29 cellular contexts compared by ENCODE assay signal in the genomic region with DNA sequence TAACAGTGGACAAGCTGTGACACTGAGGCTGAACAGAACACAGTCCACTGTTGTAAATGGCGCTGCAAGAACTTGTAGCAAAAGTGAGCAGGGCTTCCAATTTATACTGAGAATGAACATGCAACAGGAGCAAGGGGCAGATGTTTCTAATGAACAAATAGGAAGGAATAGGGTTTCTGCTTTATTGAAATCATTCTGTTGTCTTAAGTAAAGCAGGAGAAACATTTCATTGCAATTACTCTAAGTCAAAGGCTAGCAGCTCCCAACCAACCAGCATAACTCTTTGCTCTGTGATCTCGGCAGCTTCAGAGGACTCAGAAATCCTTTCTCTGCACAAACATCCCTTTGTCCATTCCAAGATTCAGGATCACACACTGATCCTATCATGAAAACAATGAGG.
"Had no signal": no experiment of that assay in that cellular context is flagged by ENCODE, and none has a peak within 500 bp of the region (broad histone marks: within the 10 kb centered on the region; RNA-seq: fewer than 3 reads in every experiment).

No MANE protein-coding gene starts in this region.

- H3K27ac Mint-ChIP-seq: activated CD4-positive, alpha-beta memory T cell treated with anti-CD3 and anti-CD28 coated beads, Interleukin-2, amount 10 ng/mL, durations not matched to agents 7 days and 5 days; activated CD4-positive, alpha-beta T cell treated with anti-CD3 and anti-CD28 coated beads, Interleukin-2, amount 10 ng/mL, durations not matched to agents 7 days and 5 days; activated naive CD8-positive, alpha-beta T cell; activated T-cell treated with anti-CD3 and anti-CD28 coated beads, Interleukin-2, amount 50 U/mL, for 24 hours; activated T-cell treated with anti-CD3 and anti-CD28 coated beads, Interleukin-2, amount 50 U/mL, for 72 hours; endodermal cell had no signal

- ATAC-seq: activated T-cell treated with anti-CD3 and anti-CD28 coated beads, Interleukin-2, amount 50 U/mL, for 72 hours; body of pancreas; esophagus mucosa; gastroesophageal sphincter had no signal

- H3K27me3 ChIP-seq: adrenal gland, body of pancreas had no signal

- H3K27me3 Mint-ChIP-seq: activated CD4-positive, alpha-beta T cell treated with anti-CD3 and anti-CD28 coated beads, Interleukin-2, amount 10 ng/mL, durations not matched to agents 7 days and 5 days; activated naive CD8-positive, alpha-beta T cell; activated T-cell treated with anti-CD3 and anti-CD28 coated beads, Interleukin-2, amount 50 U/mL, for 24 hours had no signal

- H3K4me1 ChIP-seq: adrenal gland had no signal

- H3K36me3 ChIP-seq: adrenal gland, gastroesophageal sphincter had no signal

- H3K9me3 ChIP-seq: adrenal gland, body of pancreas, gastroesophageal sphincter had no signal

- H3K4me3 Mint-ChIP-seq: activated CD4-positive, alpha-beta memory T cell treated with anti-CD3 and anti-CD28 coated beads, Interleukin-2, amount 10 ng/mL, durations not matched to agents 7 days and 5 days; activated CD4-positive, alpha-beta T cell treated with anti-CD3 and anti-CD28 coated beads, Interleukin-2, amount 10 ng/mL, durations not matched to agents 7 days and 5 days; activated naive CD8-positive, alpha-beta T cell; activated T-cell treated with anti-CD3 and anti-CD28 coated beads, Interleukin-2, amount 50 U/mL, for 24 hours; activated T-cell treated with anti-CD3 and anti-CD28 coated beads, Interleukin-2, amount 50 U/mL, for 72 hours; endodermal cell had no signal

- H3K4me3 ChIP-seq: adrenal gland, body of pancreas, gastroesophageal sphincter had no signal

- DNase-seq: activated CD4-positive, alpha-beta memory T cell treated with anti-CD3 and anti-CD28 coated beads, Interleukin-2, amount 10 ng/mL, durations not matched to agents 7 days and 5 days; activated CD4-positive, alpha-beta T cell treated with anti-CD3 and anti-CD28 coated beads for 1 hour; activated CD4-positive, alpha-beta T cell treated with anti-CD3 and anti-CD28 coated beads for 4 hours; activated CD4-positive, alpha-beta T cell treated with anti-CD3 and anti-CD28 coated beads, Interleukin-2, amount 10 ng/mL, durations not matched to agents 7 days and 5 days; activated CD4-positive, alpha-beta T cell treated with anti-CD3 and anti-CD28 coated beads, Interleukin-2, amount 50 U/mL, for 4 hours; activated CD4-positive, CD25-positive, alpha-beta regulatory T cell; activated CD8-positive, alpha-beta memory T cell treated with anti-CD3 and anti-CD28 coated beads, Interleukin-2, amount 50 U/mL, for 48 hours; activated effector memory CD4-positive, alpha-beta T cell treated with Interleukin-2 at 50 U/mL for 16 hours; activated gamma-delta T cell treated with Interleukin-2 at 50 U/mL for 16 hours; activated naive CD4-positive, alpha-beta T cell treated with anti-CD3 and anti-CD28 coated beads, Interleukin-2, amount 50 U/mL, for 16 hours; activated naive CD4-positive, alpha-beta T cell treated with Interleukin-2 at 50 U/mL for 16 hours; activated T-cell treated with anti-CD3 and anti-CD28 coated beads for 4 hours; activated T-cell treated with anti-CD3 and anti-CD28 coated beads, Interleukin-2, amount 50 U/mL, for 24 hours; activated T-cell treated with anti-CD3 and anti-CD28 coated beads, Interleukin-2, amount 50 U/mL, for 72 hours; adrenal gland; amygdala; aorta; body of pancreas; caudate nucleus; effector memory CD4-positive, alpha-beta T cell; endodermal cell; foreskin melanocyte; head of caudate nucleus; hippocampal formation; T-helper 1 cell; T-helper 2 cell had no signal

- H3K27ac ChIP-seq: adrenal gland, body of pancreas, gastroesophageal sphincter had no signal

- H3K36me3 Mint-ChIP-seq: activated naive CD8-positive, alpha-beta T cell had no signal
